In the genomic region with DNA sequence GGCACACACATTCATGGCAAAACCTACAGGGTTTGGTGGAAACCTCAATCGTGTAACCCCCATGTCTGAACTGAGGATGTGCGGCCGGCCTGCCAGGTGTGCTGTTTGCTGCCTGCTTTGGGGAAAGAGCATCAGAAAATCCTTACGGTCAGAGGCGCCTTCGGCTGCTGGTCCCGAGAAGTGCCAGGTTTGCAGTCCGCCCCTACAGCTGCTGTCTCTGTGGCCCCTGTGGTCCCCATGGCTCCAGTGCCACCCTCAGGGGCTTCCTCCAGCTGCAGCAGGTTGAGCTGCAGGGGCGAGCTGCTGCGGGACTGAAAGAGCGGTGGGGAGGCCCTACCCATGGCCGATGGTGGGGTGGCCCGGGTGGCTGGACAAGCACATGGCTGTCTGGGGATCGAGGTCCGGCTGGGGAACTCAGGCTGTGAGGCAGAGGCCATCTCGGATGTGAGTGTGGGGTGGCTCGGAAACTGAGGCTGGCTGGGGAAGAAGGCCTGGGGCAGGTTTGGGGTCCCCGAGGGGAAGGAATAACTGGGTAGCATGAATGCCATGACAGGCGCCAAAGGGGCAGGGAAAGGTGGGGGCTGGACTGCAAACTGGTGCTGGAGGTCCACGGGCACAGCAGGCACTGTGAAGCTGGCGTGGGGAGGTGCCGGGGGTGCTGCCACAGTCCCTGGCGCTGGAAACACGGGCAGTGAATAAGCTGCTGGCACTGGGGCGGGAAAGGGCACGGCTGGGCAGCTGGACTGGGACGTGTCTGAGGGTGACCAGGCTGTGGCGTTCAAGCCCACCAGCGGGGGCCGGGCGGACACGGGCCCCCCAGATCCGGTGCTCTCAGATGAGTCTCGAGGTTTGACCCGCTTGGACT, we compare ENCODE assay signal across 15 cellular contexts. TPM values are rescaled to one million over a fixed set of nuclear protein-coding genes. Genes with fewer than 3 reads are reported as not detected.
DNase-seq lines count a peak whose midpoint lies in the region; ATAC-seq, FAIRE-seq and TF ChIP-seq lines count a peak whose summit lies in the region.
"Had no signal": no experiment of that assay in that cellular context is flagged by ENCODE, and none has a peak within 500 bp of the region (broad histone marks: within the 10 kb centered on the region; RNA-seq: fewer than 3 reads in every experiment).

No MANE protein-coding gene starts in this region.

- BruUV-seq in HepG2 (replicated peaks; lab: Mats Ljungman, UMichigan), result no TSS peak

- H3K4me1 ChIP-seq in HepG2 (ENCODE audit: insufficient read depth, low read length) (peaks cover 5% of the 10 kb centered on the region), right lobe of liver (peaks cover 0 to 7% (median 0%) of the 10 kb centered on the region in 4 donors), mesenchymal stem cell (ENCODE audit: control insufficient read depth, insufficient read depth, low read depth, low read length) (peaks cover 13% of the 10 kb centered on the region), spleen (peaks cover 0 to 8% (median 1%) of the 10 kb centered on the region in 6 donors), esophagus squamous epithelium (no peaks in the 10 kb centered on the region)

- FAIRE-seq in HepG2 (lab: Jason Lieb, UNC), result no peak

- no peak overlapping the region for H3K4me3 ChIP-seq in HepG2 (replicated peaks in 1 of 3; ENCODE audit: insufficient read depth in 1 of 3, low read depth in 2 of 3, low read length in 3 of 3)
- H3K4me3 ChIP-seq in right lobe of liver, result no peak overlapping the region
- no peak overlapping the region for H3K4me3 ChIP-seq in mesenchymal stem cell (ENCODE audit: insufficient read depth in 1 of 2, low read depth in 1 of 2, low read length in 2 of 2)
- no peak overlapping the region for H3K4me3 ChIP-seq in spleen
- no peak overlapping the region for H3K4me3 ChIP-seq in esophagus squamous epithelium
- H3K4me3 ChIP-seq: BLaER1, GM23338 had no signal

- CTCF ChIA-PET in HepG2 (lab: Yijun Ruan, JAX; ENCODE audit: low intra/inter-chr PET ratio, low total read pairs), result no interaction called here

- peak; percentile 58 for DNase-seq in NCI-H82 (lab: John Stamatoyannopoulos, UW)
- DNase-seq in NCI-H82 treated with DMSO at 0.1 percent for 48 hours (lab: John Stamatoyannopoulos, UW; ENCODE audit: unreplicated experiment), result no peak
- DNase-seq in HepG2 (ENCODE audit: low spot score), result no peak
- no peak for DNase-seq in right lobe of liver
- no peak for DNase-seq in mesenchymal stem cell
- DNase-seq in spleen, result peak; percentile 74
- DNase-seq in NCI-H2227 treated with DMSO at 0.1 percent for 48 hours (lab: John Stamatoyannopoulos, UW), result no peak
- no peak for DNase-seq in esophagus squamous epithelium (lab: John Stamatoyannopoulos, UW)
- DNase-seq: AML-193; CD4-positive, CD25-positive, alpha-beta regulatory T cell; H7 had no signal

- intact Hi-C loops in HepG2 (cut with micrococcal nuclease; ENCODE audit: unreplicated experiment) (no loop called here), right lobe of liver (cut with DNase I) (loop anchor here (5.0 kb wide), 2 partner anchors 84 to 94 kb away; no protein-coding TSS in a partner anchor), spleen (cut with DNase I; ENCODE audit: low total_unique reads) (no loop called here), esophagus squamous epithelium (cut with DNase I) (no loop called here)

- WGBS in HepG2 (ENCODE audit: low lambda C conversion rate), result 98% methylated on average over 35 of the region's 35 CpGs
- WGBS in right lobe of liver (ENCODE audit: insufficient coverage, low coverage, low lambda C conversion rate, missing lambda C conversion rate), result 97% methylated on average over 6 of the region's 35 CpGs
- whole genome bisulfite sequencing in mesenchymal stem cell, result 96% methylated on average over 35 of the region's 35 CpGs
- WGBS in spleen, 5 donors, result 95 to 97% (median 96%) methylated on average over 34 to 35 of the region's 35 CpGs
- WGBS in esophagus squamous epithelium, 2 donors, result 88 to 99% methylated on average over 13 to 31 of the region's 35 CpGs

- no peak for TF ChIP-seq RAD21 in HepG2 (CRISPR knock-in tag; IDR thresholded peaks at IDR 0.05)

- H3K9me3 ChIP-seq in HepG2 (ENCODE audit: low read length) (no peaks in the 10 kb centered on the region), right lobe of liver (no peaks in the 10 kb centered on the region), mesenchymal stem cell (ENCODE audit: control insufficient read depth, low read length) (no peaks in the 10 kb centered on the region), spleen (no peaks in the 10 kb centered on the region), esophagus squamous epithelium (no peaks in the 10 kb centered on the region)
- H3K9me3 ChIP-seq: BLaER1 had no signal

- TF ChIP-seq POLR2A in HepG2 (IDR thresholded peaks at IDR 0.05; ENCODE audit: insufficient read depth in 1 of 2, low read depth in 2 of 2, low read length in 2 of 2) (0 out of 4 replicates have a peak, but pooled peaks of 1 of the 2 experiments have one; percentile 14), right lobe of liver (IDR thresholded peaks at IDR 0.05) (no peak), spleen (IDR thresholded peaks at IDR 0.05) (no peak), esophagus squamous epithelium (IDR thresholded peaks at IDR 0.05) (no peak)

- ATAC-seq in HepG2, result no peak
- no peak for ATAC-seq in right lobe of liver
- ATAC-seq: GM23338 had no signal

- no peak overlapping the region for H2AK5ac ChIP-seq in mesenchymal stem cell (ENCODE audit: low read length, severe bottlenecking)

- H2BK15ac ChIP-seq in mesenchymal stem cell (ENCODE audit: low read depth, poor library complexity, severe bottlenecking), result no peak overlapping the region

- H3K9ac ChIP-seq in HepG2 (ENCODE audit: insufficient read depth, low read depth, low read length), result no peak overlapping the region
- no peak overlapping the region for H3K9ac ChIP-seq in mesenchymal stem cell (ENCODE audit: low read length)
- H3K9ac ChIP-seq: BLaER1 had no signal

- H3K4ac ChIP-seq in mesenchymal stem cell (ENCODE audit: low read depth in 1 of 2, low read length in 2 of 2), result no peak overlapping the region

- H3K18ac ChIP-seq in mesenchymal stem cell (ENCODE audit: low read depth in 1 of 2, low read length in 2 of 2), result no peak overlapping the region

- H2BK12ac ChIP-seq in mesenchymal stem cell (ENCODE audit: low read length in 2 of 2), result no peak overlapping the region

- H3K27ac ChIP-seq in HepG2 (ENCODE audit: extremely low read length, insufficient read depth, low read length) (no peak overlapping the region), right lobe of liver (no peak overlapping the region), mesenchymal stem cell (ENCODE audit: low read length, poor library complexity, severe bottlenecking) (no peak overlapping the region), spleen (no peak overlapping the region), esophagus squamous epithelium (no peak overlapping the region)
- H3K27ac ChIP-seq: 22Rv1, BLaER1, HL-60 had no signal

- no peak overlapping the region for H3K23ac ChIP-seq in mesenchymal stem cell (ENCODE audit: low read length in 2 of 2)

- H3K79me1 ChIP-seq in mesenchymal stem cell (replicated peaks; ENCODE audit: low read length, poor library complexity, severe bottlenecking), result no peaks in the 10 kb centered on the region

- POLR2A ChIA-PET in HepG2 (lab: Yijun Ruan, JAX), result no interaction called here

- TF ChIP-seq EP300 in HepG2 (IDR thresholded peaks at IDR 0.05; ENCODE audit: low read depth in 2 of 2, low read length in 2 of 2) (no peak), HepG2 (CRISPR knock-in tag; IDR thresholded peaks at IDR 0.05; ENCODE audit: borderline replicate concordance) (no peak)

- no peaks in the 10 kb centered on the region for H4K20me1 ChIP-seq in HepG2 (ENCODE audit: insufficient read depth, low read length)

- no peaks in the 10 kb centered on the region for H3K79me2 ChIP-seq in HepG2 (ENCODE audit: insufficient read depth, low read length)

- no peak overlapping the region for H2BK5ac ChIP-seq in mesenchymal stem cell (ENCODE audit: low read depth, low read length, poor library complexity, severe bottlenecking)

- no peak for TF ChIP-seq CTCF in HepG2 (CRISPR knock-in tag; IDR thresholded peaks at IDR 0.05)
- TF ChIP-seq CTCF in right lobe of liver (IDR thresholded peaks at IDR 0.05), result no peak
- no peak for TF ChIP-seq CTCF in spleen (IDR thresholded peaks at IDR 0.05 in 8 of 11, conservative IDR thresholded peaks at IDR 0.05 in 3 of 11)
- TF ChIP-seq CTCF in esophagus squamous epithelium (IDR thresholded peaks at IDR 0.05), result no peak

- no peak overlapping the region for H3K4me2 ChIP-seq in HepG2 (ENCODE audit: low read depth, low read length)
- no peak overlapping the region for H3K4me2 ChIP-seq in mesenchymal stem cell (ENCODE audit: low read length, poor library complexity, severe bottlenecking)
- H3K4me2 ChIP-seq: BLaER1, GM23338 had no signal

- H2AFZ ChIP-seq in HepG2 (ENCODE audit: low read length) (no peak overlapping the region), mesenchymal stem cell (ENCODE audit: low read depth, low read length) (no peak overlapping the region)
- H2AFZ ChIP-seq: GM23338 had no signal

- H3K14ac ChIP-seq in mesenchymal stem cell (ENCODE audit: low read length in 2 of 2), result peak overlapping the region in 1 of 2 experiments; percentile 49

- H3K36me3 ChIP-seq in HepG2 (replicated peaks in 1 of 2; ENCODE audit: control insufficient read depth in 1 of 2, insufficient read depth in 2 of 2, low read length in 2 of 2) (peaks cover 43 to 69% of the 10 kb centered on the region in 2 experiments), right lobe of liver (peaks cover 0 to 52% (median 20%) of the 10 kb centered on the region in 4 donors), mesenchymal stem cell (ENCODE audit: control insufficient read depth in 1 of 2, insufficient read depth in 2 of 2, low read depth in 1 of 2, low read length in 2 of 2) (peaks cover 57 to 77% of the 10 kb centered on the region in 2 experiments), spleen (peaks cover 0 to 100% (median 64%) of the 10 kb centered on the region in 6 donors), esophagus squamous epithelium (peaks cover 25 to 100% (median 45%) of the 10 kb centered on the region in 3 donors)

- no peaks in the 10 kb centered on the region for H3K27me3 ChIP-seq in HepG2 (ENCODE audit: control insufficient read depth in 1 of 2, insufficient read depth in 2 of 2, low read length in 2 of 2)
- H3K27me3 ChIP-seq in right lobe of liver, result no peaks in the 10 kb centered on the region
- H3K27me3 ChIP-seq in mesenchymal stem cell (ENCODE audit: control insufficient read depth in 1 of 2, insufficient read depth in 1 of 2, low read length in 2 of 2), result no peaks in the 10 kb centered on the region
- H3K27me3 ChIP-seq in spleen (replicated peaks in 1 of 7), result no peaks in the 10 kb centered on the region
- no peaks in the 10 kb centered on the region for H3K27me3 ChIP-seq in esophagus squamous epithelium
- H3K27me3 ChIP-seq: BLaER1 had no signal

- in situ Hi-C loops in HepG2 (cut with HindIII; ENCODE audit: extremely low pct_ligation_motif_present, low pct_unique_long_range_greater_than_20kb), result no loop called here

- H2BK120ac ChIP-seq in mesenchymal stem cell (ENCODE audit: low read depth, low read length), result no peak overlapping the region

- H4K8ac ChIP-seq in mesenchymal stem cell (ENCODE audit: low read length), result no peak overlapping the region

- H4K91ac ChIP-seq in mesenchymal stem cell (ENCODE audit: low read length), result peak overlapping the region; percentile 25

RNA-seq across cellular contexts. Expression of a gene that starts 13.2 kb away (rescaled TPM):
- total RNA-seq in HepG2 (2016; rRNA removed; fragmentation: Illumina TruSeq; extraction: Trizol) (59.0 and 82.8 TPM in 2 replicates), right lobe of liver (1 to 10 TPM; 1.7 to 8.3 (median 3.8) TPM), spleen (10 to 100 TPM in 3 of 7 donors, 1 to 10 TPM in 4; 3.9 to 22.7 (median 8.1) TPM), esophagus squamous epithelium (1 to 10 TPM; 3.1 to 5.1 (median 4.2) TPM)
- 147 and 163 TPM in 2 replicates for total RNA-seq in HepG2 (2016; cell fraction: cytosol; rRNA removed; fragmentation: Illumina TruSeq; extraction: Trizol; ENCODE audit: low read depth)
- 53.8 and 85.2 TPM in 2 replicates for total RNA-seq in HepG2 (2016; cell fraction: insoluble cytoplasmic fraction; rRNA removed; fragmentation: Illumina TruSeq; extraction: Trizol)
- total RNA-seq in HepG2 (2016; cell fraction: membrane; rRNA removed; fragmentation: Illumina TruSeq; extraction: Trizol), result 185 and 209 TPM in 2 replicates
- total RNA-seq in HepG2 (2016; cell fraction: nucleus; rRNA removed; fragmentation: Illumina TruSeq; extraction: Trizol), result 38.9 and 45.1 TPM in 2 replicates
- polyA plus RNA-seq in HepG2 (2011; rRNA removed) (19.5 and 25.3 TPM in 2 replicates), spleen (10 to 100 TPM in 1 of 3 donors, 1 to 10 TPM in 2; 6.2 to 14.2 (median 8.6) TPM)
- polyA plus RNA-seq in HepG2 (2011; cell fraction: cytosol; rRNA removed), result 16.3 and 30.2 TPM in 2 replicates
- 53.7 and 55.3 TPM in 2 replicates for polyA plus RNA-seq in HepG2 (2011; cell fraction: nucleus; rRNA removed)
- polyA plus RNA-seq in HepG2 (2012), result 15.6 and 22.1 TPM in 2 replicates
- 142 and 160 TPM in 2 replicates for polyA plus RNA-seq in HepG2 (2016; cell fraction: cytosol; fragmentation: Illumina TruSeq; extraction: Trizol; ENCODE audit: low read depth)
- 56.0 and 58.7 TPM in 2 replicates for polyA plus RNA-seq in HepG2 (2016; cell fraction: insoluble cytoplasmic fraction; fragmentation: Illumina TruSeq; extraction: Trizol; ENCODE audit: low read depth)
- 144 and 147 TPM in 2 replicates for polyA plus RNA-seq in HepG2 (2016; cell fraction: membrane; fragmentation: Illumina TruSeq; extraction: Trizol; ENCODE audit: low read depth)
- 73.3 and 84.5 TPM in 2 replicates for polyA plus RNA-seq in HepG2 (2016; cell fraction: nucleus; fragmentation: Illumina TruSeq; extraction: Trizol; ENCODE audit: insufficient read depth, low read depth)
- polyA minus RNA-seq in HepG2 (2011; rRNA and poly(A)+ RNA removed; ENCODE audit: low replicate concordance), result 0.30 and 12.1 TPM in 2 replicates
- 10.4 and 11.7 TPM in 2 replicates for polyA minus RNA-seq in HepG2 (2011; cell fraction: cytosol; rRNA and poly(A)+ RNA removed)
- 3.1 and 4.4 TPM in 2 replicates for polyA minus RNA-seq in HepG2 (2011; cell fraction: nucleus; rRNA and poly(A)+ RNA removed)
- 3.5 TPM for polyA plus RNA-seq in mesenchymal stem cell (2013, experiment 1 of 2)
- polyA plus RNA-seq in mesenchymal stem cell (2013, experiment 2 of 2), result 2.9 TPM

RNA-seq across cellular contexts. Expression of a gene that starts 35.4 kb away (rescaled TPM):
- total RNA-seq in HepG2 (2016; rRNA removed; fragmentation: Illumina TruSeq; extraction: Trizol) (6.8 and 9.4 TPM in 2 replicates), right lobe of liver (10 to 100 TPM in 1 of 6 experiments, 1 to 10 TPM in 5; 4.5 to 12.5 (median 6.1) TPM), spleen (10 to 100 TPM in 6 of 7 donors, 1 to 10 TPM in 1; 9.7 to 16.2 (median 14.8) TPM), esophagus squamous epithelium (10 to 100 TPM in 2 of 4 donors, 1 to 10 TPM in 2; 6.2 to 28.0 (median 12.0) TPM)
- 21.5 and 22.6 TPM in 2 replicates for total RNA-seq in HepG2 (2016; cell fraction: cytosol; rRNA removed; fragmentation: Illumina TruSeq; extraction: Trizol; ENCODE audit: low read depth)
- total RNA-seq in HepG2 (2016; cell fraction: insoluble cytoplasmic fraction; rRNA removed; fragmentation: Illumina TruSeq; extraction: Trizol), result 5.4 and 8.6 TPM in 2 replicates
- total RNA-seq in HepG2 (2016; cell fraction: membrane; rRNA removed; fragmentation: Illumina TruSeq; extraction: Trizol), result 9.6 TPM in 2 replicates
- 9.6 and 11.5 TPM in 2 replicates for total RNA-seq in HepG2 (2016; cell fraction: nucleus; rRNA removed; fragmentation: Illumina TruSeq; extraction: Trizol)
- polyA plus RNA-seq in HepG2 (2011; rRNA removed) (5.1 TPM in 2 replicates), spleen (1 to 10 TPM; 2.0 to 3.7 (median 2.6) TPM)
- polyA plus RNA-seq in HepG2 (2011; cell fraction: cytosol; rRNA removed), result 2.3 and 2.9 TPM in 2 replicates
- 12.7 and 15.5 TPM in 2 replicates for polyA plus RNA-seq in HepG2 (2011; cell fraction: nucleus; rRNA removed)
- 7.2 and 7.6 TPM in 2 replicates for polyA plus RNA-seq in HepG2 (2012)
- polyA plus RNA-seq in HepG2 (2016; cell fraction: cytosol; fragmentation: Illumina TruSeq; extraction: Trizol; ENCODE audit: low read depth), result 0.31 and 0.44 TPM in 2 replicates
- 5.0 and 6.1 TPM in 2 replicates for polyA plus RNA-seq in HepG2 (2016; cell fraction: insoluble cytoplasmic fraction; fragmentation: Illumina TruSeq; extraction: Trizol; ENCODE audit: low read depth)
- 1.3 and 1.5 TPM in 2 replicates for polyA plus RNA-seq in HepG2 (2016; cell fraction: membrane; fragmentation: Illumina TruSeq; extraction: Trizol; ENCODE audit: low read depth)
- polyA plus RNA-seq in HepG2 (2016; cell fraction: nucleus; fragmentation: Illumina TruSeq; extraction: Trizol; ENCODE audit: insufficient read depth, low read depth), result 18.1 and 18.4 TPM in 2 replicates
- 8.0 and 20.0 TPM in 2 replicates for polyA minus RNA-seq in HepG2 (2011; rRNA and poly(A)+ RNA removed; ENCODE audit: low replicate concordance)
- polyA minus RNA-seq in HepG2 (2011; cell fraction: cytosol; rRNA and poly(A)+ RNA removed), result 6.6 and 9.5 TPM in 2 replicates
- polyA minus RNA-seq in HepG2 (2011; cell fraction: nucleus; rRNA and poly(A)+ RNA removed), result 40.7 and 48.7 TPM in 2 replicates
- 1.1 TPM for polyA plus RNA-seq in mesenchymal stem cell (2013, experiment 1 of 2)
- polyA plus RNA-seq in mesenchymal stem cell (2013, experiment 2 of 2), result 1.1 TPM

RNA-seq across cellular contexts. Expression of a gene that starts 49.5 kb away (rescaled TPM):
- 28.8 and 33.1 TPM in 2 replicates for total RNA-seq in HepG2 (2016; rRNA removed; fragmentation: Illumina TruSeq; extraction: Trizol)
- 48.9 and 49.3 TPM in 2 replicates for total RNA-seq in HepG2 (2016; cell fraction: cytosol; rRNA removed; fragmentation: Illumina TruSeq; extraction: Trizol; ENCODE audit: low read depth)
- total RNA-seq in HepG2 (2016; cell fraction: insoluble cytoplasmic fraction; rRNA removed; fragmentation: Illumina TruSeq; extraction: Trizol), result 29.4 and 32.7 TPM in 2 replicates
- 27.7 and 27.8 TPM in 2 replicates for total RNA-seq in HepG2 (2016; cell fraction: membrane; rRNA removed; fragmentation: Illumina TruSeq; extraction: Trizol)
- total RNA-seq in HepG2 (2016; cell fraction: nucleus; rRNA removed; fragmentation: Illumina TruSeq; extraction: Trizol), result 36.5 and 38.3 TPM in 2 replicates
- polyA plus RNA-seq in HepG2 (2011; rRNA removed), result 29.6 and 31.7 TPM in 2 replicates
- polyA plus RNA-seq in HepG2 (2011; cell fraction: cytosol; rRNA removed), result 18.8 and 19.7 TPM in 2 replicates
- 88.3 TPM in 2 replicates for polyA plus RNA-seq in HepG2 (2011; cell fraction: nucleus; rRNA removed)
- polyA plus RNA-seq in HepG2 (2012), result 20.7 and 25.1 TPM in 2 replicates
- polyA plus RNA-seq in HepG2 (2016; cell fraction: cytosol; fragmentation: Illumina TruSeq; extraction: Trizol; ENCODE audit: low read depth), result 19.8 and 22.9 TPM in 2 replicates
- polyA plus RNA-seq in HepG2 (2016; cell fraction: insoluble cytoplasmic fraction; fragmentation: Illumina TruSeq; extraction: Trizol; ENCODE audit: low read depth), result 37.7 and 40.4 TPM in 2 replicates
- 21.8 and 23.4 TPM in 2 replicates for polyA plus RNA-seq in HepG2 (2016; cell fraction: membrane; fragmentation: Illumina TruSeq; extraction: Trizol; ENCODE audit: low read depth)
- polyA plus RNA-seq in HepG2 (2016; cell fraction: nucleus; fragmentation: Illumina TruSeq; extraction: Trizol; ENCODE audit: insufficient read depth, low read depth), result 90.6 and 92.2 TPM in 2 replicates
- 19.4 and 31.8 TPM in 2 replicates for polyA minus RNA-seq in HepG2 (2011; rRNA and poly(A)+ RNA removed; ENCODE audit: low replicate concordance)
- 6.0 and 7.4 TPM in 2 replicates for polyA minus RNA-seq in HepG2 (2011; cell fraction: cytosol; rRNA and poly(A)+ RNA removed)
- 50.5 and 52.7 TPM in 2 replicates for polyA minus RNA-seq in HepG2 (2011; cell fraction: nucleus; rRNA and poly(A)+ RNA removed)
- 10 to 100 TPM in 5 of 6 experiments, 1 to 10 TPM in 1; 9.8 to 24.3 (median 16.8) TPM for total RNA-seq in right lobe of liver
- polyA plus RNA-seq in mesenchymal stem cell (2013, experiment 1 of 2), result 19.8 TPM
- 20.1 TPM for polyA plus RNA-seq in mesenchymal stem cell (2013, experiment 2 of 2)
- 10 to 100 TPM; 39.7 to 61.2 (median 47.1) TPM for total RNA-seq in spleen
- 10 to 100 TPM; 46.8 to 64.5 (median 58.5) TPM for polyA plus RNA-seq in spleen
- total RNA-seq in esophagus squamous epithelium, result 10 to 100 TPM; 13.3 to 38.3 (median 20.7) TPM

Comparison
In these comparisons a context has a peak if more than half of its experiments do, and no peak if none do; other contexts are left out.
1. DNase-seq: peak in NCI-H82 (single experiment) and spleen (single experiment); none in NCI-H82 treated with DMSO at 0.1 percent for 48 hours (single experiment), HepG2 (single experiment), right lobe of liver (0 of 3), mesenchymal stem cell (single experiment), NCI-H2227 treated with DMSO at 0.1 percent for 48 hours (single experiment) and esophagus squamous epithelium (single experiment).
2. intact Hi-C loops: an anchor here in right lobe of liver (5.0 kb wide); none called in HepG2, spleen and esophagus squamous epithelium.